In genomic region chr11:6755303-6755952, GRCh38 we compare ENCODE assay signal across 8 cellular contexts. TPM values are rescaled to one million over a fixed set of nuclear protein-coding genes. Genes with fewer than 3 reads are reported as not detected.
DNase-seq lines count a peak whose midpoint lies in the region; ATAC-seq and TF ChIP-seq lines count a peak whose summit lies in the region.

No MANE protein-coding gene starts in this region.

- ATAC-seq in psoas muscle (peak in 2 of 4 donors; percentile 42 to 66), HG03108 (IDR thresholded peaks at IDR 0.05; ENCODE audit: unreplicated experiment) (no peak)

- POLR2A ChIA-PET in AG04450 (lab: Yijun Ruan, JAX): no interaction called here

- intact Hi-C loops in psoas muscle (cut with DNase I): no loop called here

- DNase-seq in AG04450 (ENCODE audit: low read depth, low spot score) (no peak), Daoy (ENCODE audit: low read depth) (peak; percentile 15), LoVo (ENCODE audit: low spot score) (peak; percentile 46), globus pallidus (ENCODE audit: low spot score) (peak; percentile 23), psoas muscle (no peak), middle frontal gyrus (ENCODE audit: extremely low spot score, low spot score) (no peak)
- peak; percentile 41 to 44 for DNase-seq in activated T-cell treated with anti-CD3 and anti-CD28 coated beads, Interleukin-2, amount 50 U/mL, for 48 hours

- H3K4me3 ChIP-seq in AG04450 (ENCODE audit: low read depth, low read length) (no peak overlapping the region), psoas muscle (no peak overlapping the region)

- TF ChIP-seq CTCF in AG04450 (IDR thresholded peaks at IDR 0.05; ENCODE audit: low read depth, low read length) (peak; percentile 95), psoas muscle (IDR thresholded peaks at IDR 0.05) (peak; percentile 81)

- CTCF ChIA-PET in AG04450 (lab: Charles Lee): interaction anchor here (0.6 to 4.1 kb wide), 38 partner anchors 9 to 939 kb away, joined by 3 to 54 read pairs (median 4); partner anchors contain the start of genes FHIP1B, MRPL17 and OR2AG2

- WGBS in psoas muscle, 3 donors: 4 to 7% (median 7%) methylated on average over 5 of the region's 5 CpGs

- H3K4me1 ChIP-seq in psoas muscle: no peaks in the 10 kb centered on the region

- H3K27me3 ChIP-seq in AG04450 (ENCODE audit: control insufficient read depth, insufficient read depth, low read length): no peaks in the 10 kb centered on the region
- no peaks in the 10 kb centered on the region for H3K27me3 ChIP-seq in psoas muscle (ENCODE audit: insufficient read depth in 3 of 3, low read length in 2 of 3)

- H3K27ac ChIP-seq in AG04450 (ENCODE audit: low read depth, low read length): no peak overlapping the region
- no peak overlapping the region for H3K27ac ChIP-seq in psoas muscle

- H3K36me3 ChIP-seq in psoas muscle (ENCODE audit: insufficient read depth in 1 of 2, low read depth in 1 of 2): no peaks in the 10 kb centered on the region

- H3K9me3 ChIP-seq in AG04450 (ENCODE audit: control insufficient read depth, insufficient read depth, low read length) (no peaks in the 10 kb centered on the region), psoas muscle (no peaks in the 10 kb centered on the region)

RNA-seq across cellular contexts. Expression of gene OR2AG2, which starts 16.3 kb away (rescaled TPM):
- polyA plus RNA-seq in AG04450 (2011; rRNA removed) (0.11 and 0.19 TPM in 2 replicates), psoas muscle (under 1 TPM in 1 of 3 donors, not detected in 2; 0.01 TPM)
- 1.6 and 2.2 TPM in 2 replicates for polyA minus RNA-seq in AG04450 (2011; rRNA and poly(A)+ RNA removed)
- total RNA-seq in Daoy (2014; rRNA removed; shearing (Covaris generic)): 0.03 TPM in 1 of 2 replicates, not detected in the other
- total RNA-seq in psoas muscle: not detected

RNA-seq across cellular contexts. Expression of gene OR2AG1, which starts 27.4 kb away (rescaled TPM):
- polyA plus RNA-seq in AG04450 (2011; rRNA removed) (not detected in 2 replicates), psoas muscle (not detected)
- polyA minus RNA-seq in AG04450 (2011; rRNA and poly(A)+ RNA removed): not detected in 2 replicates
- not detected in 2 replicates for total RNA-seq in Daoy (2014; rRNA removed; shearing (Covaris generic))
- not detected for total RNA-seq in psoas muscle

RNA-seq across cellular contexts. Expression of gene OR6A2, which starts 44.1 kb away (rescaled TPM):
- polyA plus RNA-seq in AG04450 (2011; rRNA removed) (0.02 and 0.06 TPM in 2 replicates), psoas muscle (not detected)
- polyA minus RNA-seq in AG04450 (2011; rRNA and poly(A)+ RNA removed): 1.8 and 2.2 TPM in 2 replicates
- total RNA-seq in Daoy (2014; rRNA removed; shearing (Covaris generic)): 0.06 TPM in 1 of 2 replicates, not detected in the other
- not detected for total RNA-seq in psoas muscle

Comparison
In these comparisons a context has a peak if more than half of its experiments do, and no peak if none do; other contexts are left out.
1. DNase-seq: peak in Daoy (single experiment), LoVo (single experiment), activated T-cell treated with anti-CD3 and anti-CD28 coated beads, Interleukin-2, amount 50 U/mL, for 48 hours (2 of 2) and globus pallidus (single experiment); none in AG04450 (single experiment), psoas muscle (0 of 2) and middle frontal gyrus (single experiment).